ENCODE assay signal across 21 cellular contexts in genomic region chr10:69742356-69742695, GRCh38. TPM values are rescaled to one million over a fixed set of nuclear protein-coding genes. Genes with fewer than 3 reads are reported as not detected.
"Had no signal": no experiment of that assay in that cellular context is flagged by ENCODE, and none has a peak within 500 bp of the region (broad histone marks: within the 10 kb centered on the region; RNA-seq: fewer than 3 reads in every experiment).

No MANE protein-coding gene starts in this region.

- H3K36me3 ChIP-seq: SJSA1 had no signal

- ATAC-seq: activated T-cell treated with anti-CD3 and anti-CD28 coated beads, Interleukin-2, amount 50 U/mL, for 4 hours had no signal

- H3K4me3 ChIP-seq: SJSA1 had no signal

- H3K9me3 ChIP-seq: SJSA1 had no signal

- DNase-seq: activated CD4-positive, alpha-beta memory T cell treated with anti-CD3 and anti-CD28 coated beads for 36 hours; activated CD4-positive, alpha-beta T cell treated with anti-CD3 and anti-CD28 coated beads for 1 hour; activated CD4-positive, alpha-beta T cell treated with anti-CD3 and anti-CD28 coated beads, Interleukin-2, amount 10 ng/mL, durations not matched to agents 24 days and 14 days; activated CD8-positive, alpha-beta memory T cell treated with anti-CD3 and anti-CD28 coated beads for 24 hours; activated gamma-delta T cell treated with Interleukin-2 at 50 U/mL for 16 hours; activated naive CD4-positive, alpha-beta T cell treated with anti-CD3 and anti-CD28 coated beads, Interleukin-2, amount 10 ng/mL, durations not matched to agents 7 days and 5 days; activated naive CD8-positive, alpha-beta T cell treated with anti-CD3 and anti-CD28 coated beads for 36 hours; activated T-cell treated with anti-CD3 and anti-CD28 coated beads, Interleukin-2, amount 50 U/mL, for 4 hours; caudate nucleus; Karpas-422; MM.1S; NCI-H1105 treated with DMSO at 0.1 percent for 48 hours; NCI-H1436 treated with DMSO at 0.1 percent for 48 hours; NCI-H187; NCI-H2081; NCI-H510A treated with DMSO at 0.1 percent for 48 hours; NCI-H69; NK-92 treated with Interleukin-12 subunit alpha and Interleukin-12 subunit beta, amount 100 ng/mL, for 24 hours; SHP77; SW 1271 had no signal

- H3K27ac ChIP-seq: SJSA1 had no signal

RNA-seq across cellular contexts. Expression of gene COL13A1, which starts 59.4 kb away (rescaled TPM):
- total RNA-seq: activated CD4-positive, alpha-beta memory T cell treated with anti-CD3 and anti-CD28 coated beads for 36 hours; activated CD4-positive, alpha-beta T cell treated with anti-CD3 and anti-CD28 coated beads, Interleukin-2, amount 10 ng/mL, durations not matched to agents 24 days and 14 days; activated naive CD8-positive, alpha-beta T cell treated with anti-CD3 and anti-CD28 coated beads for 36 hours; activated T-cell treated with anti-CD3 and anti-CD28 coated beads, Interleukin-2, amount 50 U/mL, for 4 hours had no signal
